24 cellular contexts compared by ENCODE assay signal in the genomic region with DNA sequence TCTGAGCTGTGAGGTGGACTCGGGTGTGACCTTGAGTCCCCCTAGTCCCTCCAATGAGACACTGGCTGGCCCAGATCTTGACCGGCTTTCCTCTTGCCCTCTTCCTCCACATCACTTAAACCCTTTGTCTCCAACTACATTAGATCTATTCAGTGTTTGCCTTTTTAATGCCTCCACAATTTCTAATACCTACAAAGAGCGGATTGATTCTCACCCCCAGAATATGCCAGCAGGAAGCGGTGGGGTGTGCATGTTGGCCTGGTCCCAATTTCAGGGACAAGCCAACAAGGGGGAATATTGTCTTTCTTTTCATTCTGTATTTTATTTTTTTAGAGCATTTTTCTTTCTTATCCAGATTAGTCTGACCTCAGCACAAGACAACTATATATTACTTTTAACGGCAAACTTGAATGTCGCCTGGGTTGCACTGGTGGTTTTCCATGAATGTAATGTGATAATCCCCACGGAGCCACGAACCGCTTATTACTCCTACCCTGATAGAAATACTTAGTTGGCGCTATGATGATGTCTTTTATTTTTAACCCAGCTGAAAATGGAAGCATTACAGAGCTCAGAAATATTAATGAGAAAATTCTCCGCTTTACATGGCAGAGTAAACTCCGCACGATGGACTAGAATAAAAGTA.
DNase-seq lines count a peak whose midpoint lies in the region; ATAC-seq, FAIRE-seq and TF ChIP-seq lines count a peak whose summit lies in the region.
"Had no signal": no experiment of that assay in that cellular context is flagged by ENCODE, and none has a peak within 500 bp of the region (broad histone marks: within the 10 kb centered on the region; RNA-seq: fewer than 3 reads in every experiment).

No MANE protein-coding gene starts in this region.

- H3K36me3 Mint-ChIP-seq in astrocyte (ENCODE audit: low read depth, unreplicated experiment) (peaks cover 2% of the 10 kb centered on the region), nephron progenitor cell (ENCODE audit: low read depth) (no peaks in the 10 kb centered on the region)
- no peaks in the 10 kb centered on the region for H3K36me3 Mint-ChIP-seq in naive thymus-derived CD8-positive, alpha-beta T cell
- H3K36me3 Mint-ChIP-seq in CD4-positive, alpha-beta T cell (ENCODE audit: low read depth): no peaks in the 10 kb centered on the region
- H3K36me3 Mint-ChIP-seq: CD4-positive, CD25-positive, alpha-beta regulatory T cell had no signal

- peak overlapping the region; percentile 21 for H2AFZ ChIP-seq in astrocyte (ENCODE audit: low read depth, low read length)

- POLR2A ChIA-PET in naive thymus-derived CD8-positive, alpha-beta T cell (lab: Charles Lee): no interaction called here
- POLR2A ChIA-PET in CD4-positive, alpha-beta T cell (lab: Charles Lee): no interaction called here

- H3K9me3 Mint-ChIP-seq in astrocyte (ENCODE audit: unreplicated experiment) (no peaks in the 10 kb centered on the region), nephron progenitor cell (no peaks in the 10 kb centered on the region)
- peaks cover 0 to 4% (median 0%) of the 10 kb centered on the region in 9 donors for H3K9me3 Mint-ChIP-seq in naive thymus-derived CD8-positive, alpha-beta T cell
- H3K9me3 Mint-ChIP-seq in CD4-positive, alpha-beta T cell: no peaks in the 10 kb centered on the region
- H3K9me3 Mint-ChIP-seq: H9 had no signal

- H3K27ac Mint-ChIP-seq in astrocyte (ENCODE audit: unreplicated experiment) (no peak overlapping the region), nephron progenitor cell (peak overlapping the region; percentile 77)
- no peak overlapping the region for H3K27ac Mint-ChIP-seq in naive thymus-derived CD8-positive, alpha-beta T cell
- no peak overlapping the region for H3K27ac Mint-ChIP-seq in CD4-positive, alpha-beta T cell
- H3K27ac Mint-ChIP-seq: activated CD8-positive, alpha-beta T cell treated with anti-CD3 and anti-CD28 coated beads for 36 hours; CD4-positive, CD25-positive, alpha-beta regulatory T cell; H9 had no signal

- no peak for ATAC-seq in naive thymus-derived CD8-positive, alpha-beta T cell
- no peak for ATAC-seq in pancreas
- ATAC-seq in CD4-positive, alpha-beta T cell (ENCODE audit: poor library complexity): no peak
- ATAC-seq: activated CD4-positive, CD25-positive, alpha-beta regulatory T cell treated with anti-CD3 and anti-CD28 coated beads, Interleukin-2, amount 50 U/mL, for 24 hours; activated CD8-positive, alpha-beta T cell treated with anti-CD3 and anti-CD28 coated beads for 36 hours; left colon had no signal

- H3K4me3 Mint-ChIP-seq in astrocyte (ENCODE audit: unreplicated experiment) (no peak overlapping the region), nephron progenitor cell (no peak overlapping the region)
- no peak overlapping the region for H3K4me3 Mint-ChIP-seq in naive thymus-derived CD8-positive, alpha-beta T cell
- H3K4me3 Mint-ChIP-seq in CD4-positive, alpha-beta T cell: no peak overlapping the region
- H3K4me3 Mint-ChIP-seq: activated CD8-positive, alpha-beta T cell treated with anti-CD3 and anti-CD28 coated beads for 36 hours; CD4-positive, CD25-positive, alpha-beta regulatory T cell; H9 had no signal

- H3K4me1 Mint-ChIP-seq in astrocyte (ENCODE audit: low read depth, unreplicated experiment): peaks cover 13% of the 10 kb centered on the region
- H3K4me1 Mint-ChIP-seq in nephron progenitor cell: peaks cover 13% of the 10 kb centered on the region
- no peaks in the 10 kb centered on the region for H3K4me1 Mint-ChIP-seq in naive thymus-derived CD8-positive, alpha-beta T cell
- H3K4me1 Mint-ChIP-seq in CD4-positive, alpha-beta T cell (ENCODE audit: low read depth): no peaks in the 10 kb centered on the region
- H3K4me1 Mint-ChIP-seq: CD4-positive, CD25-positive, alpha-beta regulatory T cell; H9 had no signal

- H3K9me3 ChIP-seq in astrocyte (ENCODE audit: insufficient read depth, low read depth, low read length) (no peaks in the 10 kb centered on the region), subcutaneous abdominal adipose tissue (ENCODE audit: control insufficient read depth in 5 of 5, low read length in 5 of 5) (no peaks in the 10 kb centered on the region), pancreas (no peaks in the 10 kb centered on the region)
- H3K9me3 ChIP-seq in CD4-positive, alpha-beta T cell (ENCODE audit: control insufficient read depth, low read length): no peaks in the 10 kb centered on the region

- H3K4me1 ChIP-seq in astrocyte (ENCODE audit: insufficient read depth, low read length): peaks cover 20% of the 10 kb centered on the region
- no peaks in the 10 kb centered on the region for H3K4me1 ChIP-seq in subcutaneous abdominal adipose tissue (ENCODE audit: control insufficient read depth in 5 of 5, insufficient read depth in 5 of 5, low read length in 5 of 5)
- H3K4me1 ChIP-seq in pancreas: no peaks in the 10 kb centered on the region

- intact Hi-C loops in pancreas (cut with DNase I): no loop called here
- intact Hi-C loops in CD4-positive, alpha-beta T cell (cut with DNase I, micrococcal nuclease): no loop called here

- H3K4me2 ChIP-seq in astrocyte (ENCODE audit: low read length): peak overlapping the region; percentile 28

- WGBS in pancreas, 2 donors: 85 to 88% methylated on average over 13 of the region's 13 CpGs

- H3K79me2 ChIP-seq in astrocyte (ENCODE audit: insufficient read depth, low read length): no peaks in the 10 kb centered on the region

- H3K9ac ChIP-seq in astrocyte (ENCODE audit: low read length) (no peak overlapping the region), subcutaneous abdominal adipose tissue (ENCODE audit: low read length in 5 of 5) (no peak overlapping the region)

- no peak for TF ChIP-seq CTCF in astrocyte (IDR thresholded peaks at IDR 0.05; ENCODE audit: insufficient read depth, low read depth, low read length)
- no peak for TF ChIP-seq CTCF in nephron progenitor cell (IDR thresholded peaks at IDR 0.05)
- TF ChIP-seq CTCF in pancreas (IDR thresholded peaks at IDR 0.05): no peak
- no peak for TF ChIP-seq CTCF in CD4-positive, alpha-beta T cell (IDR thresholded peaks at IDR 0.05)

- FAIRE-seq in astrocyte (lab: Jason Lieb, UNC) (peak; percentile 9), pancreas (lab: Jason Lieb, UNC) (no peak)
- FAIRE-seq: urothelium cell line had no signal

- H3K4me3 ChIP-seq in astrocyte (ENCODE audit: insufficient read depth, low read depth, low read length): no peak overlapping the region
- no peak overlapping the region for H3K4me3 ChIP-seq in subcutaneous abdominal adipose tissue (ENCODE audit: low read depth in 1 of 5, low read length in 5 of 5)
- no peak overlapping the region for H3K4me3 ChIP-seq in pancreas

- no peaks in the 10 kb centered on the region for H4K20me1 ChIP-seq in astrocyte (ENCODE audit: insufficient read depth, low read length)

- H3K27me3 ChIP-seq in astrocyte (ENCODE audit: insufficient read depth, low read length) (no peaks in the 10 kb centered on the region), subcutaneous abdominal adipose tissue (ENCODE audit: control insufficient read depth in 5 of 5, insufficient read depth in 4 of 5, low read length in 5 of 5) (no peaks in the 10 kb centered on the region), pancreas (no peaks in the 10 kb centered on the region)
- no peaks in the 10 kb centered on the region for H3K27me3 ChIP-seq in CD4-positive, alpha-beta T cell (ENCODE audit: control insufficient read depth, insufficient read depth, low read length)

- H3K27me3 Mint-ChIP-seq in astrocyte (ENCODE audit: low read depth, unreplicated experiment) (no peaks in the 10 kb centered on the region), nephron progenitor cell (ENCODE audit: low read depth, poor library complexity) (peaks cover 11% of the 10 kb centered on the region)
- no peaks in the 10 kb centered on the region for H3K27me3 Mint-ChIP-seq in naive thymus-derived CD8-positive, alpha-beta T cell
- no peaks in the 10 kb centered on the region for H3K27me3 Mint-ChIP-seq in CD4-positive, alpha-beta T cell
- H3K27me3 Mint-ChIP-seq: activated CD8-positive, alpha-beta T cell treated with anti-CD3 and anti-CD28 coated beads for 36 hours; CD4-positive, CD25-positive, alpha-beta regulatory T cell had no signal

- H3K36me3 ChIP-seq in astrocyte (ENCODE audit: insufficient read depth, low read length) (no peaks in the 10 kb centered on the region), subcutaneous abdominal adipose tissue (ENCODE audit: control insufficient read depth in 5 of 5, insufficient read depth in 5 of 5, low read length in 5 of 5) (no peaks in the 10 kb centered on the region), pancreas (no peaks in the 10 kb centered on the region)

- H3K27ac ChIP-seq in astrocyte (ENCODE audit: low read depth, low read length) (no peak overlapping the region), subcutaneous abdominal adipose tissue (ENCODE audit: low read depth, low read length) (peak overlapping the region; percentile 21), pancreas (no peak overlapping the region)
- no peak overlapping the region for H3K27ac ChIP-seq in CD4-positive, alpha-beta T cell (ENCODE audit: low read depth, low read length)
- H3K27ac ChIP-seq: RWPE1 had no signal

- CTCF ChIA-PET in CD4-positive, alpha-beta T cell (lab: Charles Lee): no interaction called here

- DNase-seq in MV-4-11 (lab: John Stamatoyannopoulos, UW) (peak; percentile 37), astrocyte (ENCODE audit: low read depth) (peak; percentile 20), nephron progenitor cell (no peak), pancreas (no peak)
- DNase-seq in naive thymus-derived CD8-positive, alpha-beta T cell: no peak
- no peak for DNase-seq in CD4-positive, alpha-beta T cell
- DNase-seq: activated CD8-positive, alpha-beta T cell treated with anti-CD3 and anti-CD28 coated beads for 36 hours; activated gamma-delta T cell treated with Interleukin-2 at 50 U/mL for 16 hours; activated T-cell treated with anti-CD3 and anti-CD28 coated beads for 4 hours; CD4-positive, CD25-positive, alpha-beta regulatory T cell; dermis blood vessel endothelial cell; DMS53; GDM1; H9; KBM-7; left colon; midbrain; NCI-H146; NCI-H526 treated with DMSO at 0.1 percent for 48 hours; SW 1271 had no signal

Comparison
In these comparisons a context has a peak if more than half of its experiments do, and no peak if none do; other contexts are left out.
1. DNase-seq: peak in MV-4-11 (single experiment) and astrocyte (single experiment); none in nephron progenitor cell (single experiment), naive thymus-derived CD8-positive, alpha-beta T cell (0 of 10), pancreas (0 of 6) and CD4-positive, alpha-beta T cell (0 of 10).